Comparison of ENCODE assay signal across 16 cellular contexts in genomic region chr22:25849514-25849913, GRCh38.
DNase-seq lines count a peak whose midpoint lies in the region; ATAC-seq, FAIRE-seq and TF ChIP-seq lines count a peak whose summit lies in the region.
"Had no signal": no experiment of that assay in that cellular context is flagged by ENCODE, and none has a peak within 500 bp of the region (broad histone marks: within the 10 kb centered on the region; RNA-seq: fewer than 3 reads in every experiment).

No MANE protein-coding gene starts in this region.

- no peak overlapping the region for H3K4me3 ChIP-seq in heart right ventricle
- no peak overlapping the region for H3K4me3 ChIP-seq in right cardiac atrium (ENCODE audit: low read length)
- H3K4me3 ChIP-seq: BLaER1 treated with 17β-estradiol and CSF1 and Interleukin-3, amounts not matched to agents 10 nM and 100 nM; GM12878 had no signal

- POLR2A ChIA-PET in activated CD4-positive, alpha-beta memory T cell treated with anti-CD3 and anti-CD28 coated beads for 36 hours (lab: Charles Lee): no interaction called here

- intact Hi-C loops in Right ventricle myocardium inferior (cut with DNase I) (no loop called here), cardiac septum (cut with DNase I) (no loop called here), heart right ventricle (cut with DNase I) (no loop called here), right cardiac atrium (cut with DNase I) (no loop called here)
- intact Hi-C loops in activated CD4-positive, alpha-beta memory T cell treated with anti-CD3 and anti-CD28 coated beads for 36 hours (cut with micrococcal nuclease): no loop called here

- CTCF ChIA-PET in activated CD4-positive, alpha-beta memory T cell treated with anti-CD3 and anti-CD28 coated beads for 36 hours (lab: Charles Lee): no interaction called here

- peaks cover 0 to 82% (median 0%) of the 10 kb centered on the region in 9 donors for H3K36me3 ChIP-seq in heart right ventricle
- H3K36me3 ChIP-seq: BLaER1 treated with 17β-estradiol and CSF1 and Interleukin-3, amounts not matched to agents 10 nM and 100 nM had no signal

- H3K9me3 Mint-ChIP-seq in activated CD4-positive, alpha-beta memory T cell treated with anti-CD3 and anti-CD28 coated beads for 36 hours: no peaks in the 10 kb centered on the region
- H3K9me3 Mint-ChIP-seq: CD4-positive, CD25-positive, alpha-beta regulatory T cell had no signal

- ATAC-seq in Right ventricle myocardium inferior (peak; percentile 67), heart right ventricle (peak; percentile 25 to 85 (median 72)), right cardiac atrium (peak; percentile 38 to 58)
- ATAC-seq: GM12878 had no signal

- FAIRE-seq in urothelium cell line (lab: Jason Lieb, UNC): peak; percentile 99
- FAIRE-seq: GM12878, GM18507 had no signal

- no peak for TF ChIP-seq CTCF in heart right ventricle (IDR thresholded peaks at IDR 0.05)

- H3K27ac Mint-ChIP-seq in activated CD4-positive, alpha-beta memory T cell treated with anti-CD3 and anti-CD28 coated beads for 36 hours: no peak overlapping the region
- H3K27ac Mint-ChIP-seq: CD4-positive, CD25-positive, alpha-beta regulatory T cell; HFFc6 had no signal

- H3K27ac ChIP-seq in heart right ventricle: peak overlapping the region in 5 of 10 donors; percentile 33 to 66 (median 55)
- no peak overlapping the region for H3K27ac ChIP-seq in right cardiac atrium (ENCODE audit: low read length)
- H3K27ac ChIP-seq: BLaER1 treated with 17β-estradiol and CSF1 and Interleukin-3, amounts not matched to agents 10 nM and 100 nM; HL-60 had no signal

- H3K4me1 ChIP-seq in heart right ventricle (peaks cover 0 to 25% (median 6%) of the 10 kb centered on the region in 9 donors), right cardiac atrium (ENCODE audit: control insufficient read depth, insufficient read depth, low read length) (peaks cover 2% of the 10 kb centered on the region)

- H3K27me3 Mint-ChIP-seq in activated CD4-positive, alpha-beta memory T cell treated with anti-CD3 and anti-CD28 coated beads for 36 hours: peaks cover 4% of the 10 kb centered on the region
- H3K27me3 Mint-ChIP-seq: CD4-positive, CD25-positive, alpha-beta regulatory T cell had no signal

- H3K4me3 Mint-ChIP-seq in activated CD4-positive, alpha-beta memory T cell treated with anti-CD3 and anti-CD28 coated beads for 36 hours: no peak overlapping the region
- H3K4me3 Mint-ChIP-seq: CD4-positive, CD25-positive, alpha-beta regulatory T cell; HFFc6 had no signal

- WGBS in heart right ventricle, 2 donors: 34 to 50% methylated on average over 6 of the region's 6 CpGs
- 53% methylated on average over 6 of the region's 6 CpGs for WGBS in right cardiac atrium

- H3K4me1 Mint-ChIP-seq in activated CD4-positive, alpha-beta memory T cell treated with anti-CD3 and anti-CD28 coated beads for 36 hours (ENCODE audit: low read depth): no peaks in the 10 kb centered on the region
- H3K4me1 Mint-ChIP-seq: CD4-positive, CD25-positive, alpha-beta regulatory T cell had no signal

- no peaks in the 10 kb centered on the region for H3K36me3 Mint-ChIP-seq in activated CD4-positive, alpha-beta memory T cell treated with anti-CD3 and anti-CD28 coated beads for 36 hours
- H3K36me3 Mint-ChIP-seq: CD4-positive, CD25-positive, alpha-beta regulatory T cell had no signal

- H3K27me3 ChIP-seq in heart right ventricle (peaks cover 0 to 3% (median 0%) of the 10 kb centered on the region in 7 donors), right cardiac atrium (ENCODE audit: control insufficient read depth, insufficient read depth) (no peaks in the 10 kb centered on the region)
- H3K27me3 ChIP-seq: BLaER1 treated with 17β-estradiol and CSF1 and Interleukin-3, amounts not matched to agents 10 nM and 100 nM had no signal

- H3K9me3 ChIP-seq in heart right ventricle (no peaks in the 10 kb centered on the region), right cardiac atrium (ENCODE audit: control insufficient read depth, low read length) (no peaks in the 10 kb centered on the region)
- H3K9me3 ChIP-seq: BLaER1 treated with 17β-estradiol and CSF1 and Interleukin-3, amounts not matched to agents 10 nM and 100 nM had no signal

- DNase-seq in Right ventricle myocardium inferior (ENCODE audit: missing footprints): no peak
- no peak for DNase-seq in cardiac septum (ENCODE audit: low spot score)
- peak in 1 of 2 donors; percentile 39 for DNase-seq in heart right ventricle
- DNase-seq in right cardiac atrium: no peak
- no peak for DNase-seq in urothelium cell line (ENCODE audit: low spot score)
- no peak for DNase-seq in activated CD4-positive, alpha-beta memory T cell treated with anti-CD3 and anti-CD28 coated beads for 36 hours
- no peak for DNase-seq in mucosa of gallbladder (ENCODE audit: low spot score)
- DNase-seq in GF-D8 (lab: John Stamatoyannopoulos, UW): no peak
- DNase-seq: 8988T; CD4-positive, CD25-positive, alpha-beta regulatory T cell; HCEC 1CT; HFFc6 had no signal
